14 cellular contexts compared by ENCODE assay signal in genomic region chr5:123515904-123516303, GRCh38. TPM values are rescaled to one million over a fixed set of nuclear protein-coding genes. Genes with fewer than 3 reads are reported as not detected.
DNase-seq lines count a peak whose midpoint lies in the region; ATAC-seq and TF ChIP-seq lines count a peak whose summit lies in the region.
"Had no signal": no experiment of that assay in that cellular context is flagged by ENCODE, and none has a peak within 500 bp of the region (broad histone marks: within the 10 kb centered on the region; RNA-seq: fewer than 3 reads in every experiment).

No MANE protein-coding gene starts in this region.

- intact Hi-C loops in Panc1 (cut with micrococcal nuclease; ENCODE audit: unreplicated experiment) = no loop called here
- intact Hi-C loops in thyroid gland (cut with DNase I) = loop anchor here (10.0 kb wide), 1 partner anchor 91 kb away; the partner anchor contains the start of gene CEP120

- ATAC-seq in Panc1 = no peak
- peak; percentile 12 for ATAC-seq in activated naive CD8-positive, alpha-beta T cell treated with anti-CD3 and anti-CD28 coated beads, Interleukin-2, amount 50 U/mL, for 24 hours
- ATAC-seq: foreskin keratinocyte had no signal

- in situ Hi-C loops in Panc1 (cut with HindIII; ENCODE audit: low pct_unique_long_range_greater_than_20kb, low sequenced_read_pairs) = no loop called here

- peak overlapping the region; percentile 31; the same call in 1 of the 2 replicates for H3K27ac ChIP-seq in Panc1 (ENCODE audit: low read length)
- no peak overlapping the region for H3K27ac ChIP-seq in neural progenitor cell
- H3K27ac ChIP-seq in thyroid gland = no peak overlapping the region
- H3K27ac ChIP-seq: foreskin keratinocyte had no signal

- no peaks in the 10 kb centered on the region for H3K27me3 ChIP-seq in Panc1 (ENCODE audit: control insufficient read depth, insufficient read depth, low read length)
- no peaks in the 10 kb centered on the region for H3K27me3 ChIP-seq in neural progenitor cell
- H3K27me3 ChIP-seq in thyroid gland = no peaks in the 10 kb centered on the region
- H3K27me3 ChIP-seq: foreskin keratinocyte had no signal

- peaks cover 10% of the 10 kb centered on the region for H3K36me3 Mint-ChIP-seq in activated T-cell treated with anti-CD3 and anti-CD28 coated beads, Interleukin-2, amount 50 U/mL, for 24 hours (ENCODE audit: low read depth)
- peaks cover 10% of the 10 kb centered on the region for H3K36me3 Mint-ChIP-seq in activated naive CD8-positive, alpha-beta T cell treated with anti-CD3 and anti-CD28 coated beads, Interleukin-2, amount 50 U/mL, for 24 hours (ENCODE audit: low read depth)
- H3K36me3 Mint-ChIP-seq in neural progenitor cell = peaks cover 6% of the 10 kb centered on the region

- H3K4me1 ChIP-seq in Panc1 (ENCODE audit: control insufficient read depth, insufficient read depth, low read length) (peaks cover 23% of the 10 kb centered on the region), neural progenitor cell (peaks cover 33% of the 10 kb centered on the region), thyroid gland (peaks cover 6 to 8% of the 10 kb centered on the region in 2 donors)

- H3K36me3 ChIP-seq in Panc1 (ENCODE audit: control insufficient read depth, insufficient read depth, low read length) (peaks cover 2% of the 10 kb centered on the region; the same call in 1 of the 2 replicates), neural progenitor cell (peaks cover 3% of the 10 kb centered on the region), thyroid gland (no peaks in the 10 kb centered on the region)

- H3K4me3 ChIP-seq in Panc1 (ENCODE audit: low read depth in 2 of 2, low read length in 2 of 2) = no peak overlapping the region
- no peak overlapping the region for H3K4me3 ChIP-seq in neural progenitor cell
- H3K4me3 ChIP-seq in thyroid gland (replicated peaks in 1 of 3) = no peak overlapping the region

- POLR2A ChIA-PET in Panc1 (lab: Charles Lee) = no interaction called here

- TF ChIP-seq CTCF in Panc1 (IDR thresholded peaks at IDR 0.05) = no peak
- no peak for TF ChIP-seq CTCF in neural progenitor cell (IDR thresholded peaks at IDR 0.05)
- no peak for TF ChIP-seq CTCF in thyroid gland (IDR thresholded peaks at IDR 0.05)

- H3K9ac ChIP-seq in neural progenitor cell = no peak overlapping the region

- no peak for DNase-seq in activated T-cell treated with anti-CD3 and anti-CD28 coated beads, Interleukin-2, amount 50 U/mL, for 24 hours
- no peak for DNase-seq in activated T-cell treated with anti-CD3 and anti-CD28 coated beads, Interleukin-2, amount 50 U/mL, for 48 hours
- DNase-seq in Panc1 (ENCODE audit: low read depth, low spot score) (no peak), neural progenitor cell (ENCODE audit: low spot score) (no peak), thyroid gland (no peak), NCI-H128 (lab: John Stamatoyannopoulos, UW; ENCODE audit: unreplicated experiment) (no peak), T-helper 9 cell (no peak)
- DNase-seq in activated naive CD8-positive, alpha-beta T cell treated with anti-CD3 and anti-CD28 coated beads, Interleukin-2, amount 50 U/mL, for 24 hours = no peak
- DNase-seq: activated CD4-positive, CD25-positive, alpha-beta regulatory T cell treated with anti-CD3 and anti-CD28 coated beads, Interleukin-2, amount 50 U/mL, for 72 hours; foreskin keratinocyte; MM.1S; NCI-H2029; NCI-H446 treated with DMSO at 0.1 percent for 48 hours; Right ventricle myocardium superior had no signal

- H3K9me3 Mint-ChIP-seq in activated T-cell treated with anti-CD3 and anti-CD28 coated beads, Interleukin-2, amount 50 U/mL, for 24 hours = no peaks in the 10 kb centered on the region
- H3K9me3 Mint-ChIP-seq in activated naive CD8-positive, alpha-beta T cell treated with anti-CD3 and anti-CD28 coated beads, Interleukin-2, amount 50 U/mL, for 24 hours = no peaks in the 10 kb centered on the region
- peaks cover 2% of the 10 kb centered on the region for H3K9me3 Mint-ChIP-seq in neural progenitor cell

- H2AFZ ChIP-seq in neural progenitor cell (replicated peaks) = no peak overlapping the region

- no peaks in the 10 kb centered on the region for H3K27me3 Mint-ChIP-seq in activated T-cell treated with anti-CD3 and anti-CD28 coated beads, Interleukin-2, amount 50 U/mL, for 24 hours
- H3K27me3 Mint-ChIP-seq in activated naive CD8-positive, alpha-beta T cell treated with anti-CD3 and anti-CD28 coated beads, Interleukin-2, amount 50 U/mL, for 24 hours = no peaks in the 10 kb centered on the region
- peaks cover 2% of the 10 kb centered on the region for H3K27me3 Mint-ChIP-seq in neural progenitor cell (ENCODE audit: insufficient read depth, low read depth)

- peaks cover 68% of the 10 kb centered on the region for H4K20me1 ChIP-seq in neural progenitor cell (ENCODE audit: low read depth)

- H3K27ac Mint-ChIP-seq in activated T-cell treated with anti-CD3 and anti-CD28 coated beads, Interleukin-2, amount 50 U/mL, for 24 hours = peak overlapping the region; percentile 63
- H3K27ac Mint-ChIP-seq in activated naive CD8-positive, alpha-beta T cell treated with anti-CD3 and anti-CD28 coated beads, Interleukin-2, amount 50 U/mL, for 24 hours = peak overlapping the region; percentile 29
- no peak overlapping the region for H3K27ac Mint-ChIP-seq in neural progenitor cell

- peak overlapping the region; percentile 22 for H3K4me2 ChIP-seq in neural progenitor cell

- CTCF ChIA-PET in Panc1 (lab: Charles Lee) = no interaction called here

- H3K9me3 ChIP-seq in Panc1 (ENCODE audit: control insufficient read depth, insufficient read depth, low read depth, low read length) (no peaks in the 10 kb centered on the region), neural progenitor cell (ENCODE audit: low read depth) (no peaks in the 10 kb centered on the region), thyroid gland (no peaks in the 10 kb centered on the region)

- BruUV-seq in Panc1 (replicated peaks; lab: Mats Ljungman, UMichigan) = no TSS peak

- peak overlapping the region; percentile 9 for H3K4me3 Mint-ChIP-seq in activated T-cell treated with anti-CD3 and anti-CD28 coated beads, Interleukin-2, amount 50 U/mL, for 24 hours
- peak overlapping the region; percentile 18 for H3K4me3 Mint-ChIP-seq in activated naive CD8-positive, alpha-beta T cell treated with anti-CD3 and anti-CD28 coated beads, Interleukin-2, amount 50 U/mL, for 24 hours
- no peak overlapping the region for H3K4me3 Mint-ChIP-seq in neural progenitor cell

- no peak for TF ChIP-seq POLR2A in thyroid gland (IDR thresholded peaks at IDR 0.05)

- peaks cover 72% of the 10 kb centered on the region for H3K4me1 Mint-ChIP-seq in activated T-cell treated with anti-CD3 and anti-CD28 coated beads, Interleukin-2, amount 50 U/mL, for 24 hours (ENCODE audit: low read depth)
- peaks cover 75% of the 10 kb centered on the region for H3K4me1 Mint-ChIP-seq in activated naive CD8-positive, alpha-beta T cell treated with anti-CD3 and anti-CD28 coated beads, Interleukin-2, amount 50 U/mL, for 24 hours
- peaks cover 24% of the 10 kb centered on the region for H3K4me1 Mint-ChIP-seq in neural progenitor cell

- WGBS in thyroid gland, 2 donors = 91 to 92% methylated on average over 3 of the region's 3 CpGs

- H3F3A ChIP-seq in neural progenitor cell (ENCODE audit: low read depth) = peaks cover 7% of the 10 kb centered on the region

- peaks cover 83% of the 10 kb centered on the region for H3K79me2 ChIP-seq in neural progenitor cell (ENCODE audit: low read depth)

RNA-seq across cellular contexts. Expression of gene CSNK1G3, which starts 3.9 kb away (rescaled TPM):
- 40.8 TPM for total RNA-seq in Panc1 (2021; ENCODE audit: unreplicated experiment)
- polyA plus RNA-seq in Panc1 (2012; ENCODE audit: insufficient read length) = 35.8 TPM
- total RNA-seq in neural progenitor cell (ENCODE audit: low replicate concordance) = 86.1 and 96.7 TPM in 2 replicates
- total RNA-seq in thyroid gland = 10 to 100 TPM; 43.5 to 60.0 (median 53.2) TPM
